Comparison of ENCODE assay signal across 18 cellular contexts in the genomic region with DNA sequence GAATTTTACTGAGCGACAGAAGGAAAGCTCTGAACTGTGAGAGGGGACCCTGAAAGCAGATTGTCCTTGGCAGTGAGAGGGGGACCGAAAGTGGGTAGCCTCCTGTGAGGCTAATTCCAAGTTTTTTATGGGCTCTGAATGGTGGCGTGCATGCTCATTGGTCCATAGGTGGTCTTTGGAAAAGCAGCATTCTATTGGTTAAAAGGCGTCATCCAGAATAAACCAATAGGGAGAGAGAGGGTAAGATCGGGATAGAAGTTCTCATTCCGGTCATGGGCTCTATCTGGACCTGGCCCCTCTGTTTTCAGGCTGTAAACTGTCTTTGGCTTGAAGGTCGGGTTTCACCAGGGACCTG.
A peak's percentile ranks its signal among the peaks of the same experiment; 100 is the strongest.
DNase-seq lines count a peak whose midpoint lies in the region; ATAC-seq and TF ChIP-seq lines count a peak whose summit lies in the region.
"Had no signal": no experiment of that assay in that cellular context is flagged by ENCODE, and none has a peak within 500 bp of the region (broad histone marks: within the 10 kb centered on the region; RNA-seq: fewer than 3 reads in every experiment).

No MANE protein-coding gene starts in this region.

- CTCF ChIA-PET in WTC11 (lab: Charles Lee), result no interaction called here

- H3K4me3 Mint-ChIP-seq in activated naive CD4-positive, alpha-beta T cell treated with anti-CD3 and anti-CD28 coated beads, Interleukin-2, amount 50 U/mL, for 24 hours, result no peak overlapping the region
- no peak overlapping the region for H3K4me3 Mint-ChIP-seq in WTC11
- H3K4me3 Mint-ChIP-seq: T-cell had no signal

- POLR2A ChIA-PET in WTC11 (lab: Charles Lee), result no interaction called here

- H3K27me3 Mint-ChIP-seq in activated naive CD4-positive, alpha-beta T cell treated with anti-CD3 and anti-CD28 coated beads, Interleukin-2, amount 50 U/mL, for 24 hours, result no peaks in the 10 kb centered on the region
- H3K27me3 Mint-ChIP-seq in WTC11 (ENCODE audit: low read depth), result no peaks in the 10 kb centered on the region
- H3K27me3 Mint-ChIP-seq: T-cell had no signal

- DNase-seq in activated naive CD4-positive, alpha-beta T cell (lab: John Stamatoyannopoulos, UW), result no peak
- peak; percentile 31 for DNase-seq in NCI-H1105 (lab: John Stamatoyannopoulos, UW)
- no peak for DNase-seq in WTC11 (ENCODE audit: low spot score)
- DNase-seq in NCI-H2196 treated with DMSO at 0.1 percent for 48 hours (lab: John Stamatoyannopoulos, UW; ENCODE audit: unreplicated experiment), result no peak
- DNase-seq in NCI-H187 (lab: John Stamatoyannopoulos, UW), result no peak
- DNase-seq: 8988T, Calu3, Kasumi-1, NCI-H187 treated with DMSO at 0.1 percent for 48 hours, NCI-H2107, NCI-H526 treated with DMSO at 0.1 percent for 48 hours, Right ventricle myocardium superior, RPMI8226, T-cell had no signal

- peak overlapping the region; percentile 68 for H3K27ac Mint-ChIP-seq in activated naive CD4-positive, alpha-beta T cell treated with anti-CD3 and anti-CD28 coated beads, Interleukin-2, amount 50 U/mL, for 24 hours
- no peak overlapping the region for H3K27ac Mint-ChIP-seq in WTC11
- H3K27ac Mint-ChIP-seq: T-cell had no signal

- no peaks in the 10 kb centered on the region for H3K9me3 Mint-ChIP-seq in activated naive CD4-positive, alpha-beta T cell treated with anti-CD3 and anti-CD28 coated beads, Interleukin-2, amount 50 U/mL, for 24 hours
- H3K9me3 Mint-ChIP-seq in WTC11, result peaks cover 24% of the 10 kb centered on the region

- peak; percentile 22; the same call in 1 of the 2 replicates for ATAC-seq in WTC11
- ATAC-seq in GM18502 (IDR thresholded peaks at IDR 0.05; ENCODE audit: poor library complexity, unreplicated experiment), result no peak
- ATAC-seq in GM18867 (IDR thresholded peaks at IDR 0.05; ENCODE audit: unreplicated experiment), result no peak
- ATAC-seq: HCT116, T-cell had no signal

- H3K36me3 Mint-ChIP-seq in activated naive CD4-positive, alpha-beta T cell treated with anti-CD3 and anti-CD28 coated beads, Interleukin-2, amount 50 U/mL, for 24 hours, result no peaks in the 10 kb centered on the region
- H3K36me3 Mint-ChIP-seq in WTC11, result peaks cover 20% of the 10 kb centered on the region
- H3K36me3 Mint-ChIP-seq: T-cell had no signal

- H3K4me1 Mint-ChIP-seq in activated naive CD4-positive, alpha-beta T cell treated with anti-CD3 and anti-CD28 coated beads, Interleukin-2, amount 50 U/mL, for 24 hours, result no peaks in the 10 kb centered on the region
- H3K4me1 Mint-ChIP-seq in WTC11, result peaks cover 5% of the 10 kb centered on the region
- H3K4me1 Mint-ChIP-seq: T-cell had no signal

- no peak for TF ChIP-seq CTCF in WTC11 (IDR thresholded peaks at IDR 0.05)

TF ChIP-seq in WTC11, 78 proteins besides CTCF, POLR2A, EP300 and RAD21 (continues in another document):
- TF ChIP-seq EMX1 (CRISPR knock-in tag; IDR thresholded peaks at IDR 0.05) (no peak), FOXP1 (CRISPR knock-in tag; IDR thresholded peaks at IDR 0.05; ENCODE audit: borderline replicate concordance) (no peak), MXD4 (CRISPR knock-in tag; IDR thresholded peaks at IDR 0.05; ENCODE audit: borderline replicate concordance) (no peak), ELF4 (CRISPR knock-in tag; IDR thresholded peaks at IDR 0.05; ENCODE audit: low read depth) (no peak), ZNF232 (CRISPR knock-in tag; IDR thresholded peaks at IDR 0.05) (no peak), SMAD4 (CRISPR knock-in tag; IDR thresholded peaks at IDR 0.05) (no peak), NR1H2 (CRISPR knock-in tag; IDR thresholded peaks at IDR 0.05) (no peak)
- TF ChIP-seq, protein P1, sequence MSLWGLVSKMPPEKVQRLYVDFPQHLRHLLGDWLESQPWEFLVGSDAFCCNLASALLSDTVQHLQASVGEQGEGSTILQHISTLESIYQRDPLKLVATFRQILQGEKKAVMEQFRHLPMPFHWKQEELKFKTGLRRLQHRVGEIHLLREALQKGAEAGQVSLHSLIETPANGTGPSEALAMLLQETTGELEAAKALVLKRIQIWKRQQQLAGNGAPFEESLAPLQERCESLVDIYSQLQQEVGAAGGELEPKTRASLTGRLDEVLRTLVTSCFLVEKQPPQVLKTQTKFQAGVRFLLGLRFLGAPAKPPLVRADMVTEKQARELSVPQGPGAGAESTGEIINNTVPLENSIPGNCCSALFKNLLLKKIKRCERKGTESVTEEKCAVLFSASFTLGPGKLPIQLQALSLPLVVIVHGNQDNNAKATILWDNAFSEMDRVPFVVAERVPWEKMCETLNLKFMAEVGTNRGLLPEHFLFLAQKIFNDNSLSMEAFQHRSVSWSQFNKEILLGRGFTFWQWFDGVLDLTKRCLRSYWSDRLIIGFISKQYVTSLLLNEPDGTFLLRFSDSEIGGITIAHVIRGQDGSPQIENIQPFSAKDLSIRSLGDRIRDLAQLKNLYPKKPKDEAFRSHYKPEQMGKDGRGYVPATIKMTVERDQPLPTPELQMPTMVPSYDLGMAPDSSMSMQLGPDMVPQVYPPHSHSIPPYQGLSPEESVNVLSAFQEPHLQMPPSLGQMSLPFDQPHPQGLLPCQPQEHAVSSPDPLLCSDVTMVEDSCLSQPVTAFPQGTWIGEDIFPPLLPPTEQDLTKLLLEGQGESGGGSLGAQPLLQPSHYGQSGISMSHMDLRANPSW (CRISPR knock-in tag; conservative IDR thresholded peaks at IDR 0.05; ENCODE audit: low read depth), result no peak
- TF ChIP-seq, protein P2, sequence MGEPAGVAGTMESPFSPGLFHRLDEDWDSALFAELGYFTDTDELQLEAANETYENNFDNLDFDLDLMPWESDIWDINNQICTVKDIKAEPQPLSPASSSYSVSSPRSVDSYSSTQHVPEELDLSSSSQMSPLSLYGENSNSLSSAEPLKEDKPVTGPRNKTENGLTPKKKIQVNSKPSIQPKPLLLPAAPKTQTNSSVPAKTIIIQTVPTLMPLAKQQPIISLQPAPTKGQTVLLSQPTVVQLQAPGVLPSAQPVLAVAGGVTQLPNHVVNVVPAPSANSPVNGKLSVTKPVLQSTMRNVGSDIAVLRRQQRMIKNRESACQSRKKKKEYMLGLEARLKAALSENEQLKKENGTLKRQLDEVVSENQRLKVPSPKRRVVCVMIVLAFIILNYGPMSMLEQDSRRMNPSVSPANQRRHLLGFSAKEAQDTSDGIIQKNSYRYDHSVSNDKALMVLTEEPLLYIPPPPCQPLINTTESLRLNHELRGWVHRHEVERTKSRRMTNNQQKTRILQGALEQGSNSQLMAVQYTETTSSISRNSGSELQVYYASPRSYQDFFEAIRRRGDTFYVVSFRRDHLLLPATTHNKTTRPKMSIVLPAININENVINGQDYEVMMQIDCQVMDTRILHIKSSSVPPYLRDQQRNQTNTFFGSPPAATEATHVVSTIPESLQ (CRISPR knock-in tag; IDR thresholded peaks at IDR 0.05), result no peak
- TF ChIP-seq, protein P3, sequence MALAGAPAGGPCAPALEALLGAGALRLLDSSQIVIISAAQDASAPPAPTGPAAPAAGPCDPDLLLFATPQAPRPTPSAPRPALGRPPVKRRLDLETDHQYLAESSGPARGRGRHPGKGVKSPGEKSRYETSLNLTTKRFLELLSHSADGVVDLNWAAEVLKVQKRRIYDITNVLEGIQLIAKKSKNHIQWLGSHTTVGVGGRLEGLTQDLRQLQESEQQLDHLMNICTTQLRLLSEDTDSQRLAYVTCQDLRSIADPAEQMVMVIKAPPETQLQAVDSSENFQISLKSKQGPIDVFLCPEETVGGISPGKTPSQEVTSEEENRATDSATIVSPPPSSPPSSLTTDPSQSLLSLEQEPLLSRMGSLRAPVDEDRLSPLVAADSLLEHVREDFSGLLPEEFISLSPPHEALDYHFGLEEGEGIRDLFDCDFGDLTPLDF (CRISPR knock-in tag; IDR thresholded peaks at IDR 0.05), result no peak
- TF ChIP-seq, protein P4, sequence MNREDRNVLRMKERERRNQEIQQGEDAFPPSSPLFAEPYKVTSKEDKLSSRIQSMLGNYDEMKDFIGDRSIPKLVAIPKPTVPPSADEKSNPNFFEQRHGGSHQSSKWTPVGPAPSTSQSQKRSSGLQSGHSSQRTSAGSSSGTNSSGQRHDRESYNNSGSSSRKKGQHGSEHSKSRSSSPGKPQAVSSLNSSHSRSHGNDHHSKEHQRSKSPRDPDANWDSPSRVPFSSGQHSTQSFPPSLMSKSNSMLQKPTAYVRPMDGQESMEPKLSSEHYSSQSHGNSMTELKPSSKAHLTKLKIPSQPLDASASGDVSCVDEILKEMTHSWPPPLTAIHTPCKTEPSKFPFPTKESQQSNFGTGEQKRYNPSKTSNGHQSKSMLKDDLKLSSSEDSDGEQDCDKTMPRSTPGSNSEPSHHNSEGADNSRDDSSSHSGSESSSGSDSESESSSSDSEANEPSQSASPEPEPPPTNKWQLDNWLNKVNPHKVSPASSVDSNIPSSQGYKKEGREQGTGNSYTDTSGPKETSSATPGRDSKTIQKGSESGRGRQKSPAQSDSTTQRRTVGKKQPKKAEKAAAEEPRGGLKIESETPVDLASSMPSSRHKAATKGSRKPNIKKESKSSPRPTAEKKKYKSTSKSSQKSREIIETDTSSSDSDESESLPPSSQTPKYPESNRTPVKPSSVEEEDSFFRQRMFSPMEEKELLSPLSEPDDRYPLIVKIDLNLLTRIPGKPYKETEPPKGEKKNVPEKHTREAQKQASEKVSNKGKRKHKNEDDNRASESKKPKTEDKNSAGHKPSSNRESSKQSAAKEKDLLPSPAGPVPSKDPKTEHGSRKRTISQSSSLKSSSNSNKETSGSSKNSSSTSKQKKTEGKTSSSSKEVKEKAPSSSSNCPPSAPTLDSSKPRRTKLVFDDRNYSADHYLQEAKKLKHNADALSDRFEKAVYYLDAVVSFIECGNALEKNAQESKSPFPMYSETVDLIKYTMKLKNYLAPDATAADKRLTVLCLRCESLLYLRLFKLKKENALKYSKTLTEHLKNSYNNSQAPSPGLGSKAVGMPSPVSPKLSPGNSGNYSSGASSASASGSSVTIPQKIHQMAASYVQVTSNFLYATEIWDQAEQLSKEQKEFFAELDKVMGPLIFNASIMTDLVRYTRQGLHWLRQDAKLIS (CRISPR knock-in tag; IDR thresholded peaks at IDR 0.05; ENCODE audit: borderline replicate concordance), result no peak
- TF ChIP-seq, protein P5, sequence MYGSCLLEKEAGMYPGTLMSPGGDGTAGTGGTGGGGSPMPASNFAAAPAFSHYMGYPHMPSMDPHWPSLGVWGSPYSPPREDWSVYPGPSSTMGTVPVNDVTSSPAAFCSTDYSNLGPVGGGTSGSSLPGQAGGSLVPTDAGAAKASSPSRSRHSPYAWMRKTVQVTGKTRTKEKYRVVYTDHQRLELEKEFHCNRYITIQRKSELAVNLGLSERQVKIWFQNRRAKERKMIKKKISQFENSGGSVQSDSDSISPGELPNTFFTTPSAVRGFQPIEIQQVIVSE (CRISPR knock-in tag; IDR thresholded peaks at IDR 0.05; ENCODE audit: borderline replicate concordance), result no peak
- TF ChIP-seq, protein P6, sequence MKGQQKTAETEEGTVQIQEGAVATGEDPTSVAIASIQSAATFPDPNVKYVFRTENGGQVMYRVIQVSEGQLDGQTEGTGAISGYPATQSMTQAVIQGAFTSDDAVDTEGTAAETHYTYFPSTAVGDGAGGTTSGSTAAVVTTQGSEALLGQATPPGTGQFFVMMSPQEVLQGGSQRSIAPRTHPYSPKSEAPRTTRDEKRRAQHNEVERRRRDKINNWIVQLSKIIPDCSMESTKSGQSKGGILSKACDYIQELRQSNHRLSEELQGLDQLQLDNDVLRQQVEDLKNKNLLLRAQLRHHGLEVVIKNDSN (CRISPR knock-in tag; IDR thresholded peaks at IDR 0.05), result no peak
